In the genomic region with DNA sequence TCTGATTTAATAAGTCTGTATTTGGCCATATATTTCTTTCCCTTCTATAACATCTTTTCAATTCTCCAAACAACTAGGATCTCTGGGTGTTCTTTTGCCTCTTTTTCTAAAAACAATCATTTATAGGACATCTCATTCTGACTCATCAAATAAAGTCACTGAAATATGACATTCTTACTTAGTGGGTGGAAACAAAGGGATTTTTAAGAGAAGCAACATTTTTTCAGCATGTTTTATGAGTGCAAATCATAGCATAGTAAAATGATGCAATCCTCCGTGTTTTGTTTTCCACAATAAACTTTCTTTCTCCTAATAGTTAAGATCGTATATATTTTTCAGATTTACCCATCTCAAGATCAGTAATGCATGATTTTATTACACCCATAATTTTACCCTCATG, we compare ENCODE assay signal across 18 cellular contexts.
DNase-seq lines count a peak whose midpoint lies in the region; ATAC-seq, FAIRE-seq and TF ChIP-seq lines count a peak whose summit lies in the region.
"Had no signal": no experiment of that assay in that cellular context is flagged by ENCODE, and none has a peak within 500 bp of the region (broad histone marks: within the 10 kb centered on the region; RNA-seq: fewer than 3 reads in every experiment).

No MANE protein-coding gene starts in this region.

- H3K36me3 Mint-ChIP-seq in natural killer cell treated with Interleukin-12 subunit alpha and Interleukin-12 subunit beta and Interleukin-15 and Interleukin-18, amount 100 ng/mL, for 72 hours: no peaks in the 10 kb centered on the region

- peaks cover 16% of the 10 kb centered on the region for H3K9me3 Mint-ChIP-seq in natural killer cell treated with Interleukin-12 subunit alpha and Interleukin-12 subunit beta and Interleukin-15 and Interleukin-18, amount 100 ng/mL, for 72 hours
- H3K9me3 Mint-ChIP-seq: activated CD8-positive, alpha-beta T cell treated with anti-CD3 and anti-CD28 coated beads for 36 hours had no signal

- H3K4me3 Mint-ChIP-seq in natural killer cell treated with Interleukin-12 subunit alpha and Interleukin-12 subunit beta and Interleukin-15 and Interleukin-18, amount 100 ng/mL, for 72 hours: no peak overlapping the region
- H3K4me3 Mint-ChIP-seq: activated CD8-positive, alpha-beta T cell treated with anti-CD3 and anti-CD28 coated beads for 36 hours; B cell had no signal

- no peaks in the 10 kb centered on the region for H3K27me3 Mint-ChIP-seq in natural killer cell treated with Interleukin-12 subunit alpha and Interleukin-12 subunit beta and Interleukin-15 and Interleukin-18, amount 100 ng/mL, for 72 hours
- H3K27me3 Mint-ChIP-seq: activated CD8-positive, alpha-beta T cell treated with anti-CD3 and anti-CD28 coated beads for 36 hours; B cell had no signal

- H3K27ac Mint-ChIP-seq in natural killer cell treated with Interleukin-12 subunit alpha and Interleukin-12 subunit beta and Interleukin-15 and Interleukin-18, amount 100 ng/mL, for 72 hours: no peak overlapping the region
- H3K27ac Mint-ChIP-seq: activated CD8-positive, alpha-beta T cell treated with anti-CD3 and anti-CD28 coated beads for 36 hours; B cell had no signal

- DNase-seq in AG08396 (ENCODE audit: low spot score): peak; percentile 14
- DNase-seq in HTR-8/SVneo (ENCODE audit: insufficient read length, low spot score): peak; percentile 41
- DNase-seq in astrocyte of the spinal cord (ENCODE audit: low read depth, low spot score): peak; percentile 59
- DNase-seq in hepatic stellate cell (ENCODE audit: low spot score): peak; percentile 22
- no peak for DNase-seq in natural killer cell treated with Interleukin-12 subunit alpha and Interleukin-12 subunit beta and Interleukin-15 and Interleukin-18, amount 100 ng/mL, for 72 hours (ENCODE audit: low spot score)
- DNase-seq: activated CD8-positive, alpha-beta T cell treated with anti-CD3 and anti-CD28 coated beads for 36 hours; activated gamma-delta T cell; DMS79 treated with DMSO at 0.1 percent for 48 hours; NCI-H187; NCI-H526 treated with DMSO at 0.1 percent for 48 hours; SHP77 treated with DMSO at 0.1 percent for 48 hours; trophoblast cell had no signal

- FAIRE-seq in HTR-8/SVneo (lab: Jason Lieb, UNC): no peak
- FAIRE-seq: GM12892 had no signal

- H3K4me3 ChIP-seq in astrocyte of the spinal cord (ENCODE audit: low read depth, low read length): no peak overlapping the region
- H3K4me3 ChIP-seq: cardiac muscle cell had no signal

- ATAC-seq in GM21576 (IDR thresholded peaks at IDR 0.05; ENCODE audit: unreplicated experiment) (no peak), GM18520 (IDR thresholded peaks at IDR 0.05; ENCODE audit: unreplicated experiment) (no peak), HG02981 (IDR thresholded peaks at IDR 0.05; ENCODE audit: unreplicated experiment) (no peak)
- ATAC-seq in natural killer cell treated with Interleukin-12 subunit alpha and Interleukin-12 subunit beta and Interleukin-15 and Interleukin-18, amount 100 ng/mL, for 72 hours: no peak
- ATAC-seq: activated CD8-positive, alpha-beta T cell treated with anti-CD3 and anti-CD28 coated beads for 36 hours had no signal

- TF ChIP-seq CTCF in astrocyte of the spinal cord (IDR thresholded peaks at IDR 0.05; ENCODE audit: low read depth, low read length): no peak

- H3K4me1 Mint-ChIP-seq in natural killer cell treated with Interleukin-12 subunit alpha and Interleukin-12 subunit beta and Interleukin-15 and Interleukin-18, amount 100 ng/mL, for 72 hours (ENCODE audit: low read depth in 2 of 2): no peaks in the 10 kb centered on the region
- H3K4me1 Mint-ChIP-seq: B cell had no signal

- in situ Hi-C loops in astrocyte of the spinal cord (cut with HindIII; ENCODE audit: low sequenced_read_pairs): no loop called here
